In genomic region chr11:130145975-130146776, GRCh38 we compare ENCODE assay signal across 9 cellular contexts. TPM values are rescaled to one million over a fixed set of nuclear protein-coding genes. Genes with fewer than 3 reads are reported as not detected.
A peak's percentile ranks its signal among the peaks of the same experiment; 100 is the strongest.
DNase-seq lines count a peak whose midpoint lies in the region; ATAC-seq and TF ChIP-seq lines count a peak whose summit lies in the region.
"Had no signal": no experiment of that assay in that cellular context is flagged by ENCODE, and none has a peak within 500 bp of the region (broad histone marks: within the 10 kb centered on the region; RNA-seq: fewer than 3 reads in every experiment).

No MANE protein-coding gene starts in this region.

- no peaks in the 10 kb centered on the region for H3K27me3 ChIP-seq in osteoblast (ENCODE audit: insufficient read depth, low read length)

- peaks cover 43% of the 10 kb centered on the region for H3K36me3 ChIP-seq in osteoblast (ENCODE audit: insufficient read depth, low read length)

- no peaks in the 10 kb centered on the region for H3K4me1 ChIP-seq in osteoblast (ENCODE audit: insufficient read depth, low read length)

- DNase-seq in NCI-H69 (lab: John Stamatoyannopoulos, UW) (peak; percentile 26), fibroblast of mammary gland (ENCODE audit: low read depth) (peak; percentile 31), osteoblast (ENCODE audit: insufficient read length, low spot score, missing footprints) (no peak), DMS 273 (lab: John Stamatoyannopoulos, UW; ENCODE audit: unreplicated experiment) (no peak), NCI-H1092 (lab: John Stamatoyannopoulos, UW) (no peak)
- DNase-seq in activated CD4-positive, alpha-beta T cell treated with anti-CD3 and anti-CD28 coated beads for 48 hours: no peak
- DNase-seq: naive thymus-derived CD8-positive, alpha-beta T cell had no signal

- H3K4me2 ChIP-seq in osteoblast (ENCODE audit: insufficient read depth, low read length): no peak overlapping the region

- ATAC-seq in HG03039 (IDR thresholded peaks at IDR 0.05; ENCODE audit: unreplicated experiment): no peak

- peaks cover 5% of the 10 kb centered on the region for H4K20me1 ChIP-seq in osteoblast (ENCODE audit: insufficient read depth, low read length)

- no peaks in the 10 kb centered on the region for H3K79me2 ChIP-seq in osteoblast (ENCODE audit: insufficient read depth, low read length)

- H3K27ac ChIP-seq in osteoblast (ENCODE audit: low read depth, low read length): no peak overlapping the region

- no peaks in the 10 kb centered on the region for H3K9me3 ChIP-seq in osteoblast (ENCODE audit: low read depth, low read length)

- TF ChIP-seq CTCF in GM12875 (IDR thresholded peaks at IDR 0.05; ENCODE audit: borderline replicate concordance, insufficient read depth, low read depth, low read length): 0 out of 2 replicates have a peak, but pooled peaks have one; percentile 18
- TF ChIP-seq CTCF in fibroblast of mammary gland (conservative IDR thresholded peaks at IDR 0.05; ENCODE audit: control insufficient read depth, insufficient read depth, low read depth, low read length): peak; percentile 24
- peak; percentile 27 for TF ChIP-seq CTCF in osteoblast (IDR thresholded peaks at IDR 0.05; ENCODE audit: extremely low read depth, low read depth, low read length)

- no peak overlapping the region for H3K4me3 ChIP-seq in GM12875 (ENCODE audit: low read depth, low read length)
- H3K4me3 ChIP-seq in fibroblast of mammary gland (ENCODE audit: control insufficient read depth, low read depth, low read length): no peak overlapping the region
- H3K4me3 ChIP-seq in osteoblast (ENCODE audit: insufficient read depth, low read length): no peak overlapping the region

- no peak overlapping the region for H2AFZ ChIP-seq in osteoblast (ENCODE audit: low read length)

RNA-seq across cellular contexts. Expression of gene ST14, which starts 13.4 kb away (rescaled TPM):
- under 0.01 TPM in 1 of 2 replicates, not detected in the other for total RNA-seq in osteoblast

Comparison
In these comparisons a context has a peak if more than half of its experiments do, and no peak if none do; other contexts are left out.
1. DNase-seq: peak in NCI-H69 (single experiment) and fibroblast of mammary gland (single experiment); none in osteoblast (single experiment), activated CD4-positive, alpha-beta T cell treated with anti-CD3 and anti-CD28 coated beads for 48 hours (single experiment), DMS 273 (single experiment) and NCI-H1092 (single experiment).
2. Peak in every context shown above with its lines, with median percentiles within 50 percentile points of each other: CTCF ChIP-seq.